In genomic region chr2:8679827-8680731, GRCh38 we compare ENCODE assay signal across 9 cellular contexts. TPM values are rescaled to one million over a fixed set of nuclear protein-coding genes. Genes with fewer than 3 reads are reported as not detected.
DNase-seq lines count a peak whose midpoint lies in the region; ATAC-seq, FAIRE-seq and TF ChIP-seq lines count a peak whose summit lies in the region.
"Had no signal": no experiment of that assay in that cellular context is flagged by ENCODE, and none has a peak within 500 bp of the region (broad histone marks: within the 10 kb centered on the region; RNA-seq: fewer than 3 reads in every experiment).

No MANE protein-coding gene starts in this region.

- BruUV-seq in GM12878 (replicated peaks; lab: Mats Ljungman, UMichigan): no TSS peak

- H3K36me3 ChIP-seq in GM12878 (ENCODE audit: control insufficient read depth in 2 of 2, insufficient read depth in 2 of 2, low read length in 1 of 2): no peaks in the 10 kb centered on the region

- peak overlapping the region; percentile 85 for H3K4me2 ChIP-seq in GM12878 (ENCODE audit: control insufficient read depth, insufficient read depth)

- H3K79me2 ChIP-seq in GM12878 (ENCODE audit: control insufficient read depth, insufficient read depth, low read length): peaks cover 25% of the 10 kb centered on the region

- H3K36me3 Mint-ChIP-seq in activated CD4-positive, alpha-beta T cell treated with anti-CD3 and anti-CD28 coated beads, Interleukin-2, amount 10 ng/mL, durations not matched to agents 7 days and 5 days (ENCODE audit: low read depth): peaks cover 32% of the 10 kb centered on the region

- H3K27me3 Mint-ChIP-seq in activated CD4-positive, alpha-beta T cell treated with anti-CD3 and anti-CD28 coated beads, Interleukin-2, amount 10 ng/mL, durations not matched to agents 7 days and 5 days: peaks cover 28% of the 10 kb centered on the region
- peaks cover 30% of the 10 kb centered on the region for H3K27me3 Mint-ChIP-seq in stimulated activated naive CD8-positive, alpha-beta T cell treated with anti-CD3 and anti-CD28 coated beads, Interleukin-15, amount 100 ng/mL, for 72 hours

- peaks cover 11% of the 10 kb centered on the region; the same call in 2 of the 3 replicates for H3K9me3 ChIP-seq in GM12878 (replicated peaks; ENCODE audit: control insufficient read depth, insufficient read depth, low read length)

- no peak for TF ChIP-seq RAD21 in GM12878 (IDR thresholded peaks at IDR 0.05; ENCODE audit: insufficient read depth, low read depth, low read length)

- peaks cover 0 to 13% of the 10 kb centered on the region in 2 experiments; a peak in 2 of 4 replicates for H3K27me3 ChIP-seq in GM12878 (replicated peaks in 1 of 2; ENCODE audit: control insufficient read depth in 2 of 2, insufficient read depth in 2 of 2, low read length in 1 of 2)

- 48% methylated on average over 19 of the region's 19 CpGs for WGBS in GM12878 (ENCODE audit: insufficient coverage, insufficient replicate concordance, low lambda C conversion rate, missing lambda C conversion rate)

- no peak for TF ChIP-seq CTCF in GM12878 (IDR thresholded peaks at IDR 0.05 in 2 of 3, conservative IDR thresholded peaks at IDR 0.05 in 1 of 3; ENCODE audit: control insufficient read depth in 2 of 3, extremely low read depth in 1 of 3, insufficient read depth in 1 of 3, low read depth in 3 of 3, low read length in 3 of 3)

- TF ChIP-seq POLR2A in GM12878 (IDR thresholded peaks at IDR 0.05; ENCODE audit: low read depth, low read length): no peak

- no peaks in the 10 kb centered on the region for H4K20me1 ChIP-seq in GM12878 (ENCODE audit: control insufficient read depth, insufficient read depth)

- in situ Hi-C loops in GM12878 (cut with MboI): loop anchor here (5.0 to 10.0 kb wide), 4 partner anchors 255 to 1585 kb away; no protein-coding TSS in a partner anchor

- peak; percentile 12 for DNase-seq in activated CD4-positive, alpha-beta T cell treated with anti-CD3 and anti-CD28 coated beads, Interleukin-2, amount 10 ng/mL, durations not matched to agents 7 days and 5 days
- no peak for DNase-seq in activated CD4-positive, alpha-beta T cell treated with anti-CD3 and anti-CD28 coated beads, Interleukin-2, amount 50 U/mL, for 4 hours
- DNase-seq in NCI-H2227 (lab: John Stamatoyannopoulos, UW; ENCODE audit: unreplicated experiment) (peak; percentile 22), GM12878 (ENCODE audit: low read depth, low spot score) (no peak), kidney glomerular epithelial cell (lab: John Stamatoyannopoulos, UW) (peak; percentile 94), UCSD-AML1 (lab: John Stamatoyannopoulos, UW; ENCODE audit: unreplicated experiment) (no peak)
- no peak for DNase-seq in stimulated activated naive CD8-positive, alpha-beta T cell treated with anti-CD3 and anti-CD28 coated beads, Interleukin-15, amount 100 ng/mL, for 72 hours

- CTCF ChIA-PET in activated CD4-positive, alpha-beta T cell treated with anti-CD3 and anti-CD28 coated beads, Interleukin-2, amount 10 ng/mL, durations not matched to agents 7 days and 5 days (lab: Charles Lee): interaction anchor here (0.7 to 2.4 kb wide), 5 partner anchors 10 to 1763 kb away, joined by 3 to 12 read pairs (median 5); no protein-coding TSS in a partner anchor
- CTCF ChIA-PET in GM12878 (lab: Yijun Ruan, JAX): interaction anchor here (0.6 to 4.4 kb wide), 26 partner anchors 23 to 1755 kb away, joined by 3 to 28 read pairs (median 4); no protein-coding TSS in a partner anchor

- no peak; a peak in 1 of 4 replicates for TF ChIP-seq EP300 in GM12878 (IDR thresholded peaks at IDR 0.05; ENCODE audit: borderline replicate concordance in 1 of 2, control insufficient read depth in 1 of 2, low read depth in 2 of 2, low read length in 2 of 2)

- H3K4me3 ChIP-seq in GM12878: 0 out of 2 replicates have a peak overlapping the region, but pooled peaks have one; percentile 72

- peak overlapping the region; percentile 92 for H3K4me3 Mint-ChIP-seq in activated CD4-positive, alpha-beta T cell treated with anti-CD3 and anti-CD28 coated beads, Interleukin-2, amount 10 ng/mL, durations not matched to agents 7 days and 5 days
- peak overlapping the region; percentile 88 to 100 for H3K4me3 Mint-ChIP-seq in stimulated activated naive CD8-positive, alpha-beta T cell treated with anti-CD3 and anti-CD28 coated beads, Interleukin-15, amount 100 ng/mL, for 72 hours

- SMC1A ChIA-PET in GM12878 (lab: Charles Lee; ENCODE audit: uncharacterized antibody, unreplicated experiment): interaction anchor here (0.7 to 4.8 kb wide), 41 partner anchors 9 to 1251 kb away, joined by 3 to 57 read pairs (median 5); no protein-coding TSS in a partner anchor

- RAD21 ChIA-PET in GM12878 (lab: Charles Lee; ENCODE audit: unreplicated experiment): interaction anchor here (0.6 to 5.2 kb wide), 43 partner anchors 10 to 1477 kb away, joined by 3 to 103 read pairs (median 7); no protein-coding TSS in a partner anchor

- no peak overlapping the region for H2AFZ ChIP-seq in GM12878 (ENCODE audit: control insufficient read depth, low read depth, low read length)

- no peak overlapping the region for H3K9ac ChIP-seq in GM12878 (ENCODE audit: control insufficient read depth, insufficient read depth, low read length)

- H3K4me1 Mint-ChIP-seq in activated CD4-positive, alpha-beta T cell treated with anti-CD3 and anti-CD28 coated beads, Interleukin-2, amount 10 ng/mL, durations not matched to agents 7 days and 5 days: peaks cover 51% of the 10 kb centered on the region
- peaks cover 59% of the 10 kb centered on the region for H3K4me1 Mint-ChIP-seq in stimulated activated naive CD8-positive, alpha-beta T cell treated with anti-CD3 and anti-CD28 coated beads, Interleukin-15, amount 100 ng/mL, for 72 hours

- ATAC-seq in GM12878: peak; percentile 1; the same call in 2 of the 3 replicates
- no peak for ATAC-seq in stimulated activated naive CD8-positive, alpha-beta T cell treated with anti-CD3 and anti-CD28 coated beads, Interleukin-15, amount 100 ng/mL, for 72 hours
- no peak for ATAC-seq in GM21786 (IDR thresholded peaks at IDR 0.05; ENCODE audit: unreplicated experiment)

- peaks cover 23% of the 10 kb centered on the region for H3K4me1 ChIP-seq in GM12878 (ENCODE audit: control insufficient read depth, insufficient read depth, low read length)

- FAIRE-seq in GM12878 (lab: Jason Lieb, UNC): no peak
- FAIRE-seq: bronchial epithelial cell had no signal

- intact Hi-C loops in GM12878 (cut with micrococcal nuclease; ENCODE audit: unreplicated experiment): loop anchor here (5.0 to 10.0 kb wide), 6 partner anchors 445 to 1583 kb away; no protein-coding TSS in a partner anchor

- H3K27ac Mint-ChIP-seq in activated CD4-positive, alpha-beta T cell treated with anti-CD3 and anti-CD28 coated beads, Interleukin-2, amount 10 ng/mL, durations not matched to agents 7 days and 5 days: peak overlapping the region; percentile 88
- peak overlapping the region; percentile 62 to 89 for H3K27ac Mint-ChIP-seq in stimulated activated naive CD8-positive, alpha-beta T cell treated with anti-CD3 and anti-CD28 coated beads, Interleukin-15, amount 100 ng/mL, for 72 hours

- POLR2A ChIA-PET in activated CD4-positive, alpha-beta T cell treated with anti-CD3 and anti-CD28 coated beads, Interleukin-2, amount 10 ng/mL, durations not matched to agents 7 days and 5 days (lab: Charles Lee): interaction anchor here (0.6 to 0.7 kb wide), 3 partner anchors 20 to 299 kb away, joined by 3 to 4 read pairs (median 3); no protein-coding TSS in a partner anchor
- POLR2A ChIA-PET in GM12878 (lab: Charles Lee): interaction anchor here (0.5 to 6.7 kb wide), 26 partner anchors 27 to 1296 kb away, joined by 3 to 98 read pairs (median 8); no protein-coding TSS in a partner anchor

- H3K9me3 Mint-ChIP-seq in activated CD4-positive, alpha-beta T cell treated with anti-CD3 and anti-CD28 coated beads, Interleukin-2, amount 10 ng/mL, durations not matched to agents 7 days and 5 days: peaks cover 5% of the 10 kb centered on the region
- peaks cover 0 to 10% of the 10 kb centered on the region in 2 donors for H3K9me3 Mint-ChIP-seq in stimulated activated naive CD8-positive, alpha-beta T cell treated with anti-CD3 and anti-CD28 coated beads, Interleukin-15, amount 100 ng/mL, for 72 hours

- H3K27ac ChIP-seq in GM12878 (ENCODE audit: control insufficient read depth, insufficient read depth): peak overlapping the region; percentile 71; the same call in 1 of the 2 replicates

TF ChIP-seq in GM12878, 131 proteins besides CTCF, POLR2A, EP300 and RAD21 (continues in another document):
- TF ChIP-seq LARP7 (IDR thresholded peaks at IDR 0.05) (0 out of 2 replicates have a peak, but pooled peaks have one; percentile 55), USF2 (IDR thresholded peaks at IDR 0.05; ENCODE audit: borderline replicate concordance, low read depth, low read length) (peak; percentile 75), SREBF2 (IDR thresholded peaks at IDR 0.05; ENCODE audit: low read length) (no peak), HCFC1 (IDR thresholded peaks at IDR 0.05; ENCODE audit: low read length) (0 out of 2 replicates have a peak, but pooled peaks have one; percentile 23), MTA2 (IDR thresholded peaks at IDR 0.05; ENCODE audit: low read depth) (no peak)

RNA-seq across cellular contexts. Expression of gene ID2, which starts 1.8 kb away (rescaled TPM):
- total RNA-seq in activated CD4-positive, alpha-beta T cell treated with anti-CD3 and anti-CD28 coated beads, Interleukin-2, amount 10 ng/mL, durations not matched to agents 7 days and 5 days: 100 to 1,000 TPM; 126 to 134 TPM
- 271 and 378 TPM in 2 replicates for total RNA-seq in GM12878 (2013; cell fraction: nucleolus; rRNA removed)
- 62.6 and 69.8 TPM in 2 replicates for total RNA-seq in GM12878 (2014; rRNA removed)
- total RNA-seq in GM12878 (2014; rRNA removed; fragmentation: Illumina TruSeq; extraction: Trizol): 37.8 and 40.4 TPM in 2 replicates
- total RNA-seq in GM12878 (2021): 36.6 and 39.0 TPM in 2 replicates
- 6.1 TPM for polyA plus RNA-seq in GM12878 (2011; ENCODE audit: low read depth)
- polyA plus RNA-seq in GM12878 (2011; rRNA removed): 388 and 613 TPM in 2 replicates
- 630 and 953 TPM in 2 replicates for polyA plus RNA-seq in GM12878 (2011; cell fraction: cytosol; rRNA removed)
- polyA plus RNA-seq in GM12878 (2011; cell fraction: nucleus; rRNA removed): 989 and 1,075 TPM in 2 replicates
- polyA plus RNA-seq in GM12878 (2012): 12.6 and 14.8 TPM in 2 replicates
- polyA plus RNA-seq in GM12878 (2014; fragmentation: Illumina TruSeq; extraction: Trizol): 32.4 and 44.6 TPM in 2 replicates
- 10 to 100 TPM; 77.3 to 82.5 TPM for polyA plus RNA-seq in GM12878 (2014; fragmentation: Nextera tagmentation; extraction: Ambion mirVana)
- polyA plus RNA-seq in GM12878 (2014; rRNA removed): 116 and 162 TPM in 2 replicates
- polyA plus RNA-seq in GM12878 (2016; fragmentation: Nextera tagmentation; extraction: Ambion mirVana): 10 to 100 TPM; 69.1 to 81.6 TPM
- 376 and 648 TPM in 2 replicates for polyA minus RNA-seq in GM12878 (2011; rRNA and poly(A)+ RNA removed)
- polyA minus RNA-seq in GM12878 (2011; cell fraction: cytosol; rRNA and poly(A)+ RNA removed): 107 and 121 TPM in 2 replicates
- 445 and 634 TPM in 2 replicates for polyA minus RNA-seq in GM12878 (2011; cell fraction: nucleus; rRNA and poly(A)+ RNA removed)

Comparison
In these comparisons a context has a peak if more than half of its experiments do, and no peak if none do; other contexts are left out.
1. DNase-seq: peak in activated CD4-positive, alpha-beta T cell treated with anti-CD3 and anti-CD28 coated beads, Interleukin-2, amount 10 ng/mL, durations not matched to agents 7 days and 5 days (single experiment), NCI-H2227 (single experiment) and kidney glomerular epithelial cell (single experiment); none in activated CD4-positive, alpha-beta T cell treated with anti-CD3 and anti-CD28 coated beads, Interleukin-2, amount 50 U/mL, for 4 hours (0 of 2), GM12878 (single experiment), stimulated activated naive CD8-positive, alpha-beta T cell treated with anti-CD3 and anti-CD28 coated beads, Interleukin-15, amount 100 ng/mL, for 72 hours (0 of 2) and UCSD-AML1 (single experiment).